1 cellular context compared by ENCODE assay signal in genomic region chr10:97179311-97179710, GRCh38.
TF ChIP-seq lines count a peak whose summit lies in the region.

No MANE protein-coding gene starts in this region.

TF ChIP-seq in Ishikawa, 13 proteins besides CTCF, POLR2A, EP300 and RAD21:
- peak; percentile 48; the same call in 1 of the 2 replicates for TF ChIP-seq REST (IDR thresholded peaks at IDR 0.05; ENCODE audit: low read depth)
- no peak for TF ChIP-seq FOXM1 (IDR thresholded peaks at IDR 0.05; ENCODE audit: borderline replicate concordance, low read depth)
